ENCODE assay signal across 24 cellular contexts in genomic region chr20:54306985-54307710, GRCh38.
"Had no signal": no experiment of that assay in that cellular context is flagged by ENCODE, and none has a peak within 500 bp of the region (broad histone marks: within the 10 kb centered on the region; RNA-seq: fewer than 3 reads in every experiment).

No MANE protein-coding gene starts in this region.

- H3K4me3 ChIP-seq: MG63, PC-9, Peyer's patch, SJCRH30 had no signal

- DNase-seq: IMR-90; Karpas-422; KG1; MG63; NCI-H1092; NCI-H1105 treated with DMSO at 0.1 percent for 48 hours; NCI-H1417 treated with DMSO at 0.1 percent for 48 hours; NCI-H146; NCI-H1694 treated with DMSO at 0.1 percent for 48 hours; NCI-H1930; NCI-H2081; NCI-H2107; NCI-H2227 treated with DMSO at 0.1 percent for 48 hours; NCI-H524; NCI-H526 treated with DMSO at 0.1 percent for 48 hours; NCI-H748 treated with DMSO at 0.1 percent for 48 hours; NK-92 treated with Interleukin-12 subunit alpha and Interleukin-12 subunit beta, amount 100 ng/mL, for 24 hours; OCI-M1; PC-9; Peyer's patch; SHP77 treated with DMSO at 0.1 percent for 48 hours; SJCRH30 had no signal

- H3K9me3 ChIP-seq: MG63, Peyer's patch, SJCRH30 had no signal

- H3K4me1 ChIP-seq: Peyer's patch, SJCRH30 had no signal

- H3K36me3 ChIP-seq: MG63, Peyer's patch, SJCRH30 had no signal

- H3K4me2 ChIP-seq: PC-9 had no signal

- H3K27me3 ChIP-seq: MG63, Peyer's patch had no signal

- H2AFZ ChIP-seq: PC-9 had no signal

- H3K27ac ChIP-seq: PC-9, Peyer's patch, SJCRH30 had no signal

- ATAC-seq: Right ventricle myocardium inferior, SK-N-SH treated with all-trans-retinoic acid at 6 μM for 48 hours had no signal
